8 cellular contexts compared by ENCODE assay signal in the genomic region with DNA sequence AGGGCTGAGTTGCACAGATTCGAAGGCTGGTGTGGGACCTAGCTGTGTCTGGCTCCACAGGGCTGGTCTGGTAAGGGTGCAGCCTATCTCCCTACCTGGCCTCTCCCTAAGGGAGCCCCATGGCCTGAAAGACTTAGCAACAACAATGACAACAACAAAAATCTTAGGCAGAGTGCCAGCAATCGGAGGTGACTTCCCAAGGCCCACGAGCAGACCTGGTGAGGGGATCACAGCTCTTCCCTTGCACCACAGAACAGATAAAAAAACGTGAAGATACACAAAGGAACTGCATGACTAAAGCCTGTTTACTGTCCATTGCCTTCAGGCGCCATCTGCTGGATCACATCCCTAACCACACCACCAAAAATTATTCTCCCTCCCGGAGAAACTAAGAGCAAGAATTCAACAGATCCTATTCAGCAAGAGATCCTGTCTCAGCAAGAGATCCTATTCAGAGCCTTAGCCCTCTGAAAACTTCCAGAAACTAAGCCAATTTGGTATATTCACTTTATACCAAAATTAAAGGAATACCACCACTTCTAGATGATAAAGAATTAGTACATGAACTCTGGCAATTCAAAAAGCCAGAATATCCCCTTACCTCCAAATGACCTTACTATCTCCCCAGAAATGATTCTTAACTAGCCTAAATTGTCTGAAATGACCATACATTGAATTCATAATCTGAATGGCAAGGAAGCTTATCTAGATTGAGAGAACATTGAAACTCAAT. TPM values are rescaled to one million over a fixed set of nuclear protein-coding genes. Genes with fewer than 3 reads are reported as not detected.
A peak's percentile ranks its signal among the peaks of the same experiment; 100 is the strongest.
DNase-seq lines count a peak whose midpoint lies in the region; ATAC-seq and TF ChIP-seq lines count a peak whose summit lies in the region.

No MANE protein-coding gene starts in this region.

- H3K4me3 Mint-ChIP-seq in endothelial cell (ENCODE audit: unreplicated experiment): no peak overlapping the region

- H3K4me1 ChIP-seq in BE2C: no peaks in the 10 kb centered on the region
- H3K4me1 ChIP-seq in mucosa of descending colon (ENCODE audit: low read depth): no peaks in the 10 kb centered on the region
- peaks cover 0 to 5% (median 0%) of the 10 kb centered on the region in 4 donors for H3K4me1 ChIP-seq in tibial artery

- TF ChIP-seq CTCF in BE2C (IDR thresholded peaks at IDR 0.05; ENCODE audit: low read depth, low read length) (peak; percentile 89), endothelial cell (IDR thresholded peaks at IDR 0.05; ENCODE audit: unreplicated experiment) (peak; percentile 77), mucosa of descending colon (IDR thresholded peaks at IDR 0.05) (no peak), tibial artery (IDR thresholded peaks at IDR 0.05) (peak; percentile 20 to 29)

- intact Hi-C loops in mucosa of descending colon (cut with DNase I, micrococcal nuclease) (loop anchor here in 1 of 2 donors (5.0 kb wide), 1 partner anchor 287 kb away; no protein-coding TSS in a partner anchor), tibial artery (cut with DNase I; ENCODE audit: low total_unique reads) (no loop called here)

- H3K27ac ChIP-seq in tibial artery: no peak overlapping the region

- peak; percentile 59 for ATAC-seq in GM18508 (IDR thresholded peaks at IDR 0.05; ENCODE audit: insufficient read depth, unreplicated experiment)
- ATAC-seq in HG02943 (IDR thresholded peaks at IDR 0.05; ENCODE audit: low read depth, unreplicated experiment): peak; percentile 64
- peak; percentile 62 for ATAC-seq in mucosa of descending colon

- peak; percentile 52 for DNase-seq in BE2C
- peak; percentile 62 for DNase-seq in NCI-H2171 treated with DMSO at 0.1 percent for 48 hours (lab: John Stamatoyannopoulos, UW)
- peak; percentile 34 for DNase-seq in activated CD4-positive, alpha-beta T cell treated with anti-CD3 and anti-CD28 coated beads, Interleukin-2, amount 50 U/mL, for 1 hour
- peak; percentile 56 for DNase-seq in endothelial cell (ENCODE audit: low spot score)
- DNase-seq in mucosa of descending colon: peak in 1 of 3 donors; percentile 57
- DNase-seq in tibial artery: no peak

- H3K4me1 Mint-ChIP-seq in endothelial cell (ENCODE audit: unreplicated experiment): peaks cover 30% of the 10 kb centered on the region

- no peak overlapping the region for H3K27ac Mint-ChIP-seq in endothelial cell (ENCODE audit: unreplicated experiment)

- no peaks in the 10 kb centered on the region for H3K9me3 Mint-ChIP-seq in endothelial cell (ENCODE audit: unreplicated experiment)

- H3K9me3 ChIP-seq in BE2C: no peaks in the 10 kb centered on the region
- H3K9me3 ChIP-seq in mucosa of descending colon: no peaks in the 10 kb centered on the region
- no peaks in the 10 kb centered on the region for H3K9me3 ChIP-seq in tibial artery

- H3K27me3 ChIP-seq in BE2C (peaks cover 5% of the 10 kb centered on the region; the same call in 1 of the 2 replicates), tibial artery (peaks cover 0 to 3% of the 10 kb centered on the region in 2 donors)

- H3K27me3 Mint-ChIP-seq in endothelial cell (ENCODE audit: unreplicated experiment): peaks cover 6% of the 10 kb centered on the region

- no peaks in the 10 kb centered on the region for H3K36me3 Mint-ChIP-seq in endothelial cell (ENCODE audit: low read depth, unreplicated experiment)

- H3K4me3 ChIP-seq in BE2C (ENCODE audit: low read depth, low read length): no peak overlapping the region
- H3K4me3 ChIP-seq in mucosa of descending colon: no peak overlapping the region
- no peak overlapping the region for H3K4me3 ChIP-seq in tibial artery

- no peaks in the 10 kb centered on the region for H3K36me3 ChIP-seq in BE2C
- no peaks in the 10 kb centered on the region for H3K36me3 ChIP-seq in mucosa of descending colon (ENCODE audit: low read depth)
- no peaks in the 10 kb centered on the region for H3K36me3 ChIP-seq in tibial artery

RNA-seq across cellular contexts. Expression of a gene that starts 24.1 kb away (rescaled TPM):
- not detected for polyA plus RNA-seq in BE2C (2012; ENCODE audit: insufficient read depth, insufficient read length, low read depth)
- total RNA-seq in endothelial cell (ENCODE audit: unreplicated experiment) (not detected), mucosa of descending colon (not detected)

RNA-seq across cellular contexts. Expression of a gene that starts 47.3 kb away (rescaled TPM):
- not detected for polyA plus RNA-seq in BE2C (2012; ENCODE audit: insufficient read depth, insufficient read length, low read depth)
- total RNA-seq in endothelial cell (ENCODE audit: unreplicated experiment): not detected
- total RNA-seq in mucosa of descending colon: not detected

Comparison
In these comparisons a context has a peak if more than half of its experiments do, and no peak if none do; other contexts are left out.
1. DNase-seq: peak in BE2C (single experiment), NCI-H2171 treated with DMSO at 0.1 percent for 48 hours (single experiment), activated CD4-positive, alpha-beta T cell treated with anti-CD3 and anti-CD28 coated beads, Interleukin-2, amount 50 U/mL, for 1 hour (single experiment) and endothelial cell (single experiment); none in tibial artery (0 of 2).
2. Peak in every context shown above with its lines, with median percentiles within 50 percentile points of each other: ATAC-seq.